17 cellular contexts compared by ENCODE assay signal in genomic region chr2:135870571-135870970, GRCh38. TPM values are rescaled to one million over a fixed set of nuclear protein-coding genes. Genes with fewer than 3 reads are reported as not detected.
DNase-seq lines count a peak whose midpoint lies in the region; ATAC-seq and TF ChIP-seq lines count a peak whose summit lies in the region.
"Had no signal": no experiment of that assay in that cellular context is flagged by ENCODE, and none has a peak within 500 bp of the region (broad histone marks: within the 10 kb centered on the region; RNA-seq: fewer than 3 reads in every experiment).

No MANE protein-coding gene starts in this region.

- H3K4me3 Mint-ChIP-seq in activated CD4-positive, alpha-beta memory T cell treated with anti-CD3 and anti-CD28 coated beads, Interleukin-2, amount 10 ng/mL, durations not matched to agents 7 days and 5 days, result no peak overlapping the region
- H3K4me3 Mint-ChIP-seq: central memory CD8-positive, alpha-beta T cell had no signal

- H3K4me1 Mint-ChIP-seq in activated CD4-positive, alpha-beta memory T cell treated with anti-CD3 and anti-CD28 coated beads, Interleukin-2, amount 10 ng/mL, durations not matched to agents 7 days and 5 days, result peaks cover 72% of the 10 kb centered on the region

- CTCF ChIA-PET in activated CD4-positive, alpha-beta memory T cell treated with anti-CD3 and anti-CD28 coated beads, Interleukin-2, amount 10 ng/mL, durations not matched to agents 7 days and 5 days (lab: Charles Lee), result interaction anchor here (2.4 kb wide), 1 partner anchor 73 kb away, joined by 6 read pairs; no protein-coding TSS in a partner anchor

- peak overlapping the region; percentile 17 for H3K27ac Mint-ChIP-seq in activated CD4-positive, alpha-beta memory T cell treated with anti-CD3 and anti-CD28 coated beads, Interleukin-2, amount 10 ng/mL, durations not matched to agents 7 days and 5 days

- TF ChIP-seq CTCF in GM13977 (IDR thresholded peaks at IDR 0.05; ENCODE audit: extremely low read depth, insufficient read depth, missing control alignments) (no peak), coronary artery (IDR thresholded peaks at IDR 0.05) (no peak)

- ATAC-seq in GM19035 (IDR thresholded peaks at IDR 0.05; ENCODE audit: unreplicated experiment) (peak; percentile 57), HG02885 (IDR thresholded peaks at IDR 0.05; ENCODE audit: poor library complexity, unreplicated experiment) (peak; percentile 71)
- ATAC-seq: heart left ventricle had no signal

- H3K36me3 Mint-ChIP-seq in activated CD4-positive, alpha-beta memory T cell treated with anti-CD3 and anti-CD28 coated beads, Interleukin-2, amount 10 ng/mL, durations not matched to agents 7 days and 5 days (ENCODE audit: low read depth), result peaks cover 93% of the 10 kb centered on the region

- H3K27ac ChIP-seq in coronary artery, result no peak overlapping the region
- H3K27ac ChIP-seq: BLaER1, heart left ventricle, sigmoid colon, SJSA1 had no signal

- POLR2A ChIA-PET in activated CD4-positive, alpha-beta memory T cell treated with anti-CD3 and anti-CD28 coated beads, Interleukin-2, amount 10 ng/mL, durations not matched to agents 7 days and 5 days (lab: Charles Lee), result interaction anchor here (0.7 to 2.1 kb wide), 3 partner anchors 50 to 512 kb away, joined by 3 to 8 read pairs (median 6); no protein-coding TSS in a partner anchor

- in situ Hi-C loops in GM13977 (cut with MboI; ENCODE audit: low pct_unique_long_range_greater_than_20kb, low sequenced_read_pairs, unreplicated experiment), result no loop called here

- no peak overlapping the region for H3K4me3 ChIP-seq in coronary artery
- H3K4me3 ChIP-seq: BLaER1, heart left ventricle, sigmoid colon, SJSA1 had no signal

- DNase-seq in GM13977 (ENCODE audit: low spot score), result peak; percentile 24
- peak; percentile 20 for DNase-seq in activated CD4-positive, alpha-beta memory T cell treated with anti-CD3 and anti-CD28 coated beads, Interleukin-2, amount 10 ng/mL, durations not matched to agents 7 days and 5 days
- no peak for DNase-seq in coronary artery (ENCODE audit: low spot score)
- no peak for DNase-seq in effector CD4-positive, alpha-beta T cell
- DNase-seq in iPS-NIHi11 (ENCODE audit: low spot score), result no peak
- DNase-seq in DMS153 (lab: John Stamatoyannopoulos, UW), result no peak
- DNase-seq: activated gamma-delta T cell treated with Interleukin-2 at 50 U/mL for 16 hours, GOT3, heart left ventricle, NCI-H1930, sigmoid colon had no signal

- no peaks in the 10 kb centered on the region for H3K9me3 Mint-ChIP-seq in activated CD4-positive, alpha-beta memory T cell treated with anti-CD3 and anti-CD28 coated beads, Interleukin-2, amount 10 ng/mL, durations not matched to agents 7 days and 5 days
- H3K9me3 Mint-ChIP-seq: central memory CD8-positive, alpha-beta T cell had no signal

- H3K27me3 Mint-ChIP-seq in activated CD4-positive, alpha-beta memory T cell treated with anti-CD3 and anti-CD28 coated beads, Interleukin-2, amount 10 ng/mL, durations not matched to agents 7 days and 5 days, result no peaks in the 10 kb centered on the region
- H3K27me3 Mint-ChIP-seq: central memory CD8-positive, alpha-beta T cell had no signal

RNA-seq across cellular contexts. Expression of gene MCM6, which starts 5.7 kb away (rescaled TPM):
- total RNA-seq in activated CD4-positive, alpha-beta memory T cell treated with anti-CD3 and anti-CD28 coated beads, Interleukin-2, amount 10 ng/mL, durations not matched to agents 7 days and 5 days, result 100 to 1,000 TPM; 128 to 130 TPM

RNA-seq across cellular contexts. Expression of gene LCT, which starts 33.6 kb away (rescaled TPM):
- total RNA-seq in activated CD4-positive, alpha-beta memory T cell treated with anti-CD3 and anti-CD28 coated beads, Interleukin-2, amount 10 ng/mL, durations not matched to agents 7 days and 5 days, result under 1 TPM; 0.08 to 0.13 TPM
- total RNA-seq: liver, SJSA1 had no signal

Comparison
In these comparisons a context has a peak if more than half of its experiments do, and no peak if none do; other contexts are left out.
1. DNase-seq: peak in GM13977 (single experiment) and activated CD4-positive, alpha-beta memory T cell treated with anti-CD3 and anti-CD28 coated beads, Interleukin-2, amount 10 ng/mL, durations not matched to agents 7 days and 5 days (single experiment); none in coronary artery (single experiment), effector CD4-positive, alpha-beta T cell (single experiment), iPS-NIHi11 (single experiment) and DMS153 (single experiment).